Comparison of ENCODE assay signal across 1 cellular context in the genomic region with DNA sequence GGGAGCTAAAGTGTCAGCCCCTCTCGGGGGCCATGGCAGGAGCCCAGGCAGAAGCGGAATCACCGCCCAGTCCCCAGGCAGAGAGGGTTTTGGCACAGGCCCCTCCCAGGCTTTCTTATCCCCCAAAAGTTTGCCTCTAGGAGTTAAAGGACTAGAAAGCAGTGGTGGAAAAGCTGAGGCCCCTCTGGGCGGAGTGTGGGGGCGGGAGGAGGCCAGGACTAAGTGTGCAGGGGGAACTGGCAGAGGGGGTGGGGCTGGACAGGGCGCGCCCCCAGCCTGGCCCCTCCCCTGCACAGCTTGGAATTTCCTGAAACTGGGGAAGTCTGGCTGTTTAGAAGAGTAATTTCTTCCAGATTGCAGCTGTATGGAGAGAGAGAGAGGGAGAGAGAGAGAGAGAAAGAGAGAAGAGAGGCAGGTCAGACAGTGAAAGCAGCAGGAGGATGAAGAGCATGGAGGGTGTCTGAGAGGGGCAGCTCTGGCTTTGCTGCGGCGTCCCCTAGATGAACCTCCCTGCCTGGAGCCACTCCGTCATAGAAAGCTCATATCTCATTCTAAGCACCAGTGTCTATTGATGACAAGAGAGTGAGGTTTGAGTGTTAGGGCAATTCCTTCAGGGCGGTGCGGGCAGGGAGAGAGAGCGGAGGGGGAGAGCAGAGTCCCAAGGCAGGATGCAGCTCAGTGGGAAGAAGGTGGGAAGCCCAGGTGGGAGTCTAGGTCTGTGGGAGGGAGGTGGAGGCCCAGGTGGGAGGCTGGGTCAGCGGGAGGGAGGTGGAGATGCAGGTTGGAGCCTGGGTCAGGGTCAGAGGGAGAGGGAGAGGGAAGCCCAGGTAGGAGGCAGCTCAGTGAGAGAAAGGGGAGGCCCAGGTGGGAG.
TF ChIP-seq lines count a peak whose summit lies in the region.

A gene with protein sequence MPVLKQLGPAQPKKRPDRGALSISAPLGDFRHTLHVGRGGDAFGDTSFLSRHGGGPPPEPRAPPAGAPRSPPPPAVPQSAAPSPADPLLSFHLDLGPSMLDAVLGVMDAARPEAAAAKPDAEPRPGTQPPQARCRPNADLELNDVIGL (minus strand): TSS at position 226 of the 871 bp plus-strand sequence. CDS start 7,749 bp downstream, outside the sequence.

TF ChIP-seq in liver, 16 proteins besides CTCF, POLR2A, EP300 and RAD21 (continued from another document):
- no peak for TF ChIP-seq REST (IDR thresholded peaks at IDR 0.05)
- TF ChIP-seq HNF4G (IDR thresholded peaks at IDR 0.05) = no peak
- TF ChIP-seq TAF1 (conservative IDR thresholded peaks at IDR 0.05) = no peak
- TF ChIP-seq GABPA (IDR thresholded peaks at IDR 0.05 in 1 of 2, conservative IDR thresholded peaks at IDR 0.05 in 1 of 2) = no peak
- TF ChIP-seq JUND (IDR thresholded peaks at IDR 0.05) = no peak
- no peak for TF ChIP-seq YY1 (IDR thresholded peaks at IDR 0.05)
TF ChIP-seq in liver: peak in this region for 2.
